Comparison of ENCODE assay signal across 14 cellular contexts in genomic region chr3:187039100-187039722, GRCh38.
DNase-seq lines count a peak whose midpoint lies in the region; ATAC-seq, FAIRE-seq and TF ChIP-seq lines count a peak whose summit lies in the region.
"Had no signal": no experiment of that assay in that cellular context is flagged by ENCODE, and none has a peak within 500 bp of the region (broad histone marks: within the 10 kb centered on the region; RNA-seq: fewer than 3 reads in every experiment).

No MANE protein-coding gene starts in this region.

- ATAC-seq in heart left ventricle (peak in 3 of 4 donors; percentile 55 to 67 (median 64)), HG02678 (IDR thresholded peaks at IDR 0.05; ENCODE audit: unreplicated experiment) (no peak)
- ATAC-seq in stimulated activated naive CD8-positive, alpha-beta T cell treated with anti-CD3 and anti-CD28 coated beads, Interleukin-15, amount 100 ng/mL, for 72 hours, result peak; percentile 69
- ATAC-seq: body of pancreas, GM23338 had no signal

- peak overlapping the region; percentile 98 to 99 for H3K27ac Mint-ChIP-seq in stimulated activated naive CD8-positive, alpha-beta T cell treated with anti-CD3 and anti-CD28 coated beads, Interleukin-15, amount 100 ng/mL, for 72 hours

- TF ChIP-seq POLR2A in heart left ventricle (IDR thresholded peaks at IDR 0.05), result no peak

- no peak overlapping the region for H3K9ac ChIP-seq in kidney (ENCODE audit: low read length in 2 of 2)

- FAIRE-seq in kidney (lab: Jason Lieb, UNC), result no peak

- intact Hi-C loops in heart left ventricle (cut with DNase I), result no loop called here
- intact Hi-C loops in kidney (cut with DNase I), result no loop called here

- peak overlapping the region in 7 of 12 donors; percentile 7 to 87 (median 32) for H3K27ac ChIP-seq in heart left ventricle
- no peak overlapping the region for H3K27ac ChIP-seq in right atrium auricular region
- peak overlapping the region; percentile 35 for H3K27ac ChIP-seq in VCaP
- peak overlapping the region; percentile 26 to 69 for H3K27ac ChIP-seq in kidney (ENCODE audit: low read depth in 2 of 2, low read length in 2 of 2)
- H3K27ac ChIP-seq: body of pancreas, SK-N-MC, WERI-Rb-1 had no signal

- TF ChIP-seq CTCF in heart left ventricle (IDR thresholded peaks at IDR 0.05) (no peak), right atrium auricular region (IDR thresholded peaks at IDR 0.05) (no peak), VCaP (conservative IDR thresholded peaks at IDR 0.05) (no peak), kidney (IDR thresholded peaks at IDR 0.05; ENCODE audit: borderline replicate concordance, extremely low read depth, insufficient read depth) (no peak)

- WGBS in heart left ventricle, 4 donors, result 62 to 79% (median 69%) methylated on average over 10 of the region's 10 CpGs

- DNase-seq in heart left ventricle, result no peak
- no peak for DNase-seq in right atrium auricular region (ENCODE audit: low spot score)
- DNase-seq in kidney, result no peak
- DNase-seq in stimulated activated naive CD8-positive, alpha-beta T cell treated with anti-CD3 and anti-CD28 coated beads, Interleukin-15, amount 100 ng/mL, for 72 hours, result peak in 1 of 2 donors; percentile 52
- no peak for DNase-seq in cortex of kidney (lab: John Stamatoyannopoulos, UW)
- DNase-seq in NCI-H524 treated with DMSO at 0.1 percent for 48 hours (lab: John Stamatoyannopoulos, UW), result no peak
- DNase-seq: body of pancreas, WERI-Rb-1 had no signal

- no peaks in the 10 kb centered on the region for H3K27me3 Mint-ChIP-seq in stimulated activated naive CD8-positive, alpha-beta T cell treated with anti-CD3 and anti-CD28 coated beads, Interleukin-15, amount 100 ng/mL, for 72 hours

- H3K9me3 ChIP-seq in heart left ventricle (peaks cover 0 to 23% (median 5%) of the 10 kb centered on the region in 12 donors), right atrium auricular region (peaks cover 0 to 9% of the 10 kb centered on the region in 2 donors), kidney (ENCODE audit: control insufficient read depth in 1 of 2, low read length in 2 of 2) (peaks cover 0 to 12% of the 10 kb centered on the region in 2 donors)
- H3K9me3 ChIP-seq: neutrophil had no signal

- H3K27me3 ChIP-seq in heart left ventricle, result no peaks in the 10 kb centered on the region
- H3K27me3 ChIP-seq in right atrium auricular region, result no peaks in the 10 kb centered on the region
- H3K27me3 ChIP-seq: body of pancreas, neutrophil had no signal

- peak overlapping the region; percentile 45 to 54 for H3K4me3 Mint-ChIP-seq in stimulated activated naive CD8-positive, alpha-beta T cell treated with anti-CD3 and anti-CD28 coated beads, Interleukin-15, amount 100 ng/mL, for 72 hours
- H3K4me3 Mint-ChIP-seq: GM23338 had no signal

- H3K4me3 ChIP-seq in heart left ventricle (no peak overlapping the region), right atrium auricular region (no peak overlapping the region), kidney (ENCODE audit: low read length in 2 of 2) (no peak overlapping the region)
- H3K4me3 ChIP-seq: body of pancreas, GM23338, lung, SK-N-MC had no signal

- peaks cover 8 to 19% of the 10 kb centered on the region in 2 donors for H3K9me3 Mint-ChIP-seq in stimulated activated naive CD8-positive, alpha-beta T cell treated with anti-CD3 and anti-CD28 coated beads, Interleukin-15, amount 100 ng/mL, for 72 hours

- H3K4me1 ChIP-seq in heart left ventricle (peaks cover 3 to 50% (median 32%) of the 10 kb centered on the region in 12 donors), right atrium auricular region (peaks cover 0 to 28% of the 10 kb centered on the region in 2 donors), kidney (ENCODE audit: control insufficient read depth in 1 of 2, insufficient read depth in 1 of 2, low read depth in 1 of 2, low read length in 2 of 2) (peaks cover 0 to 17% of the 10 kb centered on the region in 2 donors)

- H3K36me3 ChIP-seq in heart left ventricle (peaks cover 0 to 33% (median 24%) of the 10 kb centered on the region in 9 donors), right atrium auricular region (peaks cover 13% of the 10 kb centered on the region), kidney (ENCODE audit: control insufficient read depth in 1 of 2, insufficient read depth in 2 of 2, low read length in 2 of 2) (peaks cover 0 to 5% of the 10 kb centered on the region in 2 donors)

- H3K4me1 Mint-ChIP-seq in stimulated activated naive CD8-positive, alpha-beta T cell treated with anti-CD3 and anti-CD28 coated beads, Interleukin-15, amount 100 ng/mL, for 72 hours, result peaks cover 66% of the 10 kb centered on the region
- H3K4me1 Mint-ChIP-seq: GM23338 had no signal

Comparison
In these comparisons a context has a peak if more than half of its experiments do, and no peak if none do; other contexts are left out.
1. H3K27ac ChIP-seq: peak in heart left ventricle (7 of 12), VCaP (single experiment) and kidney (2 of 2); none in right atrium auricular region (0 of 2).